In genomic region chr22:50686794-50687193, GRCh38 we compare ENCODE assay signal across 28 cellular contexts. TPM values are rescaled to one million over a fixed set of nuclear protein-coding genes. Genes with fewer than 3 reads are reported as not detected.
"Had no signal": no experiment of that assay in that cellular context is flagged by ENCODE, and none has a peak within 500 bp of the region (broad histone marks: within the 10 kb centered on the region; RNA-seq: fewer than 3 reads in every experiment).

No MANE protein-coding gene starts in this region.

- H3K27ac Mint-ChIP-seq: activated naive CD8-positive, alpha-beta T cell; activated T-helper 1 cell treated with anti-CD3 and anti-CD28 coated beads, Interleukin-12 subunit alpha, Interleukin-12 subunit beta, Interleukin-2, Interleukin-4 antibody, amounts not matched to agents 30 ng/mL and 10 ng/mL and 1 ng/mL, durations not matched to agents 14 hours and 24 hours and 36 hours; effector memory CD8-positive, alpha-beta T cell; progenitor cell of endocrine pancreas had no signal

- ATAC-seq: effector memory CD8-positive, alpha-beta T cell had no signal

- H3K4me1 Mint-ChIP-seq: neural crest cell had no signal

- H3K36me3 ChIP-seq: adrenal gland, ascending aorta, brain microvascular endothelial cell, lower lobe of right lung, stomach, suprapubic skin, tibial nerve had no signal

- DNase-seq: activated gamma-delta T cell treated with Interleukin-2 at 50 U/mL for 16 hours; brain microvascular endothelial cell; central memory CD4-positive, alpha-beta T cell; effector memory CD8-positive, alpha-beta T cell; hypothalamus; lower lobe of right lung; retina; stimulated activated CD4-positive, alpha-beta T cell treated with anti-CD3 and anti-CD28 coated beads, Interleukin-2, amount 100 ng/mL, for 48 hours; T-helper 9 cell had no signal

- H3K4me3 Mint-ChIP-seq: activated naive CD8-positive, alpha-beta T cell; activated T-helper 1 cell treated with anti-CD3 and anti-CD28 coated beads, Interleukin-12 subunit alpha, Interleukin-12 subunit beta, Interleukin-2, Interleukin-4 antibody, amounts not matched to agents 30 ng/mL and 10 ng/mL and 1 ng/mL, durations not matched to agents 14 hours and 24 hours and 36 hours; effector memory CD8-positive, alpha-beta T cell; naive thymus-derived CD4-positive, alpha-beta T cell; neural crest cell had no signal

- H3K36me3 Mint-ChIP-seq: activated naive CD8-positive, alpha-beta T cell had no signal

- H3K27me3 ChIP-seq: adrenal gland, ascending aorta, brain microvascular endothelial cell, dorsolateral prefrontal cortex, tibial nerve had no signal

- H3K9me3 ChIP-seq: adrenal gland, ascending aorta, esophagus muscularis mucosa, lower lobe of right lung, suprapubic skin had no signal

- H3K27ac ChIP-seq: adrenal gland, ascending aorta, brain microvascular endothelial cell, dorsolateral prefrontal cortex, esophagus muscularis mucosa, lower lobe of right lung, stomach, suprapubic skin, tibial nerve had no signal

- H3K4me1 ChIP-seq: adrenal gland, ascending aorta, stomach, suprapubic skin, tibial nerve had no signal

- H3K4me3 ChIP-seq: adrenal gland, ascending aorta, dorsolateral prefrontal cortex, esophagus muscularis mucosa, lower lobe of right lung, stomach, suprapubic skin, tibial nerve had no signal

- H3K9me3 Mint-ChIP-seq: effector memory CD8-positive, alpha-beta T cell had no signal

- FAIRE-seq: colon, frontal cortex, islet of Langerhans had no signal

RNA-seq across cellular contexts. Expression of gene SHANK3, which starts 14.2 kb away (rescaled TPM):
- total RNA-seq: T-helper 1 cell treated with Interleukin-12 subunit alpha and Interleukin-12 subunit beta and Interleukin-4 antibody, amounts not matched to agents 30 ng/mL and 1 ng/mL, for 36 hours had no signal
- polyA plus RNA-seq: naive thymus-derived CD4-positive, alpha-beta T cell had no signal

RNA-seq across cellular contexts. Expression of gene ACR, which starts 51.2 kb away (rescaled TPM):
- total RNA-seq: activated CD8-positive, alpha-beta memory T cell treated with anti-CD3 and anti-CD28 coated beads for 36 hours; activated T-helper 1 cell treated with anti-CD3 and anti-CD28 coated beads, Interleukin-12 subunit alpha, Interleukin-12 subunit beta, Interleukin-2, Interleukin-4 antibody, amounts not matched to agents 30 ng/mL and 10 ng/mL and 1 ng/mL, durations not matched to agents 14 hours and 24 hours and 36 hours; ascending aorta; frontal cortex; naive thymus-derived CD4-positive, alpha-beta T cell; neural crest cell; osteocyte; progenitor cell of endocrine pancreas; suprapubic skin; T-helper 1 cell treated with Interleukin-12 subunit alpha and Interleukin-12 subunit beta and Interleukin-4 antibody, amounts not matched to agents 30 ng/mL and 1 ng/mL, for 36 hours; urinary bladder had no signal
- polyA plus RNA-seq: naive thymus-derived CD4-positive, alpha-beta T cell had no signal
